Comparison of ENCODE assay signal across 10 cellular contexts in the genomic region with DNA sequence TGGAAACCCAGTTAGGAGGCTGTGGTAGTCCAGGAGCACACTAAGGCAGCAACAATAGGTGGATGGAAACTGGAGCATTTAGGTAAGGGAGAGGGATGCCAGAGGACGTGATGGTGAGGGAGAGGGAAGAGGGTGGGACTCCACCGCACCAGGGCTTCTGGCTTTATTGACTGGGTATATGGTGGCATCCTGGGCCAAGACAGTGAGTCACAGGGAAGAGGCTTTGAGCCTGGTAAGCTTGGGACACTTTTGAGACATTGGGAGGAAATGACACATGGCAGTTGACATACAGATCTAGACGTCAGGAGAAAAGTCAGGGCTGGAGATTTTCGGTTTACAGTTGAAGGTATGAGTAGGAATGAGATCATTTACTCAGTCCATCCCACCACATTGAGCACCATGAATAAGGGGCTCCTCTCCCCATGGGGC. TPM values are rescaled to one million over a fixed set of nuclear protein-coding genes. Genes with fewer than 3 reads are reported as not detected.
DNase-seq lines count a peak whose midpoint lies in the region; ATAC-seq and TF ChIP-seq lines count a peak whose summit lies in the region.
"Had no signal": no experiment of that assay in that cellular context is flagged by ENCODE, and none has a peak within 500 bp of the region (broad histone marks: within the 10 kb centered on the region; RNA-seq: fewer than 3 reads in every experiment).

No MANE protein-coding gene starts in this region.

- H3K9me3 Mint-ChIP-seq in activated CD4-positive, alpha-beta T cell treated with anti-CD3 and anti-CD28 coated beads, Interleukin-2, amount 10 ng/mL, durations not matched to agents 7 days and 5 days = no peaks in the 10 kb centered on the region

- H3K27me3 ChIP-seq in foreskin keratinocyte = no peaks in the 10 kb centered on the region
- no peaks in the 10 kb centered on the region for H3K27me3 ChIP-seq in HAP-1 (ENCODE audit: low read depth)

- peaks cover 2% of the 10 kb centered on the region for H3K27me3 Mint-ChIP-seq in activated CD4-positive, alpha-beta T cell treated with anti-CD3 and anti-CD28 coated beads, Interleukin-2, amount 10 ng/mL, durations not matched to agents 7 days and 5 days

- no peaks in the 10 kb centered on the region for H3K36me3 ChIP-seq in HAP-1 (replicated peaks)

- no peak overlapping the region for H3K4me3 Mint-ChIP-seq in activated CD4-positive, alpha-beta T cell treated with anti-CD3 and anti-CD28 coated beads, Interleukin-2, amount 10 ng/mL, durations not matched to agents 7 days and 5 days

- peak overlapping the region; percentile 73 for H3K27ac ChIP-seq in foreskin keratinocyte

- CTCF ChIA-PET in activated CD4-positive, alpha-beta T cell treated with anti-CD3 and anti-CD28 coated beads, Interleukin-2, amount 10 ng/mL, durations not matched to agents 7 days and 5 days (lab: Charles Lee) = interaction anchor here (3.2 kb wide), 1 partner anchor 18 kb away, joined by 16 read pairs; no protein-coding TSS in a partner anchor

- DNase-seq in stimulated activated CD4-positive, alpha-beta T cell treated with anti-CD3 and anti-CD28 coated beads, Interleukin-12 subunit alpha, Interleukin-12 subunit beta, amount 100 ng/mL, for 48 hours (ENCODE audit: low read depth in 2 of 3, low spot score in 1 of 3) = peak in 2 of 3 donors; percentile 18 to 52
- DNase-seq in stimulated activated CD4-positive, alpha-beta T cell treated with anti-CD3 and anti-CD28 coated beads, Interleukin-12 subunit alpha, Interleukin-12 subunit beta, amount 100 ng/mL, for 4 hours = no peak
- DNase-seq in activated CD4-positive, alpha-beta T cell treated with anti-CD3 and anti-CD28 coated beads, Interleukin-2, amount 10 ng/mL, durations not matched to agents 7 days and 5 days = peak; percentile 16
- peak; percentile 78 to 96 for DNase-seq in foreskin keratinocyte
- no peak for DNase-seq in DMS79 (lab: John Stamatoyannopoulos, UW)
- no peak for DNase-seq in OCI-M2 (lab: John Stamatoyannopoulos, UW; ENCODE audit: unreplicated experiment)
- no peak for DNase-seq in HAP-1 (ENCODE audit: low spot score in 2 of 2)
- DNase-seq: DMS153 had no signal

- no peaks in the 10 kb centered on the region for H3K36me3 Mint-ChIP-seq in activated CD4-positive, alpha-beta T cell treated with anti-CD3 and anti-CD28 coated beads, Interleukin-2, amount 10 ng/mL, durations not matched to agents 7 days and 5 days (ENCODE audit: low read depth)

- no peak overlapping the region for H3K4me3 ChIP-seq in HAP-1
- H3K4me3 ChIP-seq: lung had no signal

- H3K4me1 Mint-ChIP-seq in activated CD4-positive, alpha-beta T cell treated with anti-CD3 and anti-CD28 coated beads, Interleukin-2, amount 10 ng/mL, durations not matched to agents 7 days and 5 days = peaks cover 64% of the 10 kb centered on the region

- in situ Hi-C loops in HAP-1 (cut with MboI; ENCODE audit: low sequenced_read_pairs) = no loop called here

- POLR2A ChIA-PET in activated CD4-positive, alpha-beta T cell treated with anti-CD3 and anti-CD28 coated beads, Interleukin-2, amount 10 ng/mL, durations not matched to agents 7 days and 5 days (lab: Charles Lee) = no interaction called here

- peak; percentile 79 for ATAC-seq in foreskin keratinocyte
- no peak for ATAC-seq in GM21825 (IDR thresholded peaks at IDR 0.05; ENCODE audit: unreplicated experiment)

- peak overlapping the region; percentile 25 for H3K27ac Mint-ChIP-seq in activated CD4-positive, alpha-beta T cell treated with anti-CD3 and anti-CD28 coated beads, Interleukin-2, amount 10 ng/mL, durations not matched to agents 7 days and 5 days

- no peak for TF ChIP-seq CTCF in foreskin keratinocyte (conservative IDR thresholded peaks at IDR 0.05)

- H3K4me1 ChIP-seq in foreskin keratinocyte (peaks cover 79% of the 10 kb centered on the region), HAP-1 (no peaks in the 10 kb centered on the region)

- no peaks in the 10 kb centered on the region for H3K9me3 ChIP-seq in HAP-1

RNA-seq across cellular contexts. Expression of gene NT5E, which starts 14.9 kb away (rescaled TPM):
- total RNA-seq in activated CD4-positive, alpha-beta T cell treated with anti-CD3 and anti-CD28 coated beads, Interleukin-2, amount 10 ng/mL, durations not matched to agents 7 days and 5 days = 1 to 10 TPM; 6.1 to 7.2 TPM
- 297 and 365 TPM in 2 replicates for total RNA-seq in foreskin keratinocyte
- 140 and 147 TPM in 2 replicates for polyA plus RNA-seq in foreskin keratinocyte

Comparison
In these comparisons a context has a peak if more than half of its experiments do, and no peak if none do; other contexts are left out.
1. DNase-seq: peak in stimulated activated CD4-positive, alpha-beta T cell treated with anti-CD3 and anti-CD28 coated beads, Interleukin-12 subunit alpha, Interleukin-12 subunit beta, amount 100 ng/mL, for 48 hours (2 of 3), activated CD4-positive, alpha-beta T cell treated with anti-CD3 and anti-CD28 coated beads, Interleukin-2, amount 10 ng/mL, durations not matched to agents 7 days and 5 days (single experiment) and foreskin keratinocyte (2 of 2); none in stimulated activated CD4-positive, alpha-beta T cell treated with anti-CD3 and anti-CD28 coated beads, Interleukin-12 subunit alpha, Interleukin-12 subunit beta, amount 100 ng/mL, for 4 hours (single experiment), DMS79 (single experiment), OCI-M2 (single experiment) and HAP-1 (0 of 2).
2. RNA of gene NT5E, which starts 14.9 kb away (total RNA-seq): 297 to 365 TPM in foreskin keratinocyte; 6.1 to 7.2 TPM in activated CD4-positive, alpha-beta T cell treated with anti-CD3 and anti-CD28 coated beads, Interleukin-2, amount 10 ng/mL, durations not matched to agents 7 days and 5 days; every median in the first group is over 10 times any median in the second.